Comparison of ENCODE assay signal across 1 cellular context in genomic region chr15:101276501-101277037, GRCh38.
TF ChIP-seq lines count a peak whose summit lies in the region.

No MANE protein-coding gene starts in this region.

TF ChIP-seq in WTC11, 78 proteins besides CTCF, POLR2A, EP300 and RAD21 (continued from another document):
- TF ChIP-seq, protein P1, sequence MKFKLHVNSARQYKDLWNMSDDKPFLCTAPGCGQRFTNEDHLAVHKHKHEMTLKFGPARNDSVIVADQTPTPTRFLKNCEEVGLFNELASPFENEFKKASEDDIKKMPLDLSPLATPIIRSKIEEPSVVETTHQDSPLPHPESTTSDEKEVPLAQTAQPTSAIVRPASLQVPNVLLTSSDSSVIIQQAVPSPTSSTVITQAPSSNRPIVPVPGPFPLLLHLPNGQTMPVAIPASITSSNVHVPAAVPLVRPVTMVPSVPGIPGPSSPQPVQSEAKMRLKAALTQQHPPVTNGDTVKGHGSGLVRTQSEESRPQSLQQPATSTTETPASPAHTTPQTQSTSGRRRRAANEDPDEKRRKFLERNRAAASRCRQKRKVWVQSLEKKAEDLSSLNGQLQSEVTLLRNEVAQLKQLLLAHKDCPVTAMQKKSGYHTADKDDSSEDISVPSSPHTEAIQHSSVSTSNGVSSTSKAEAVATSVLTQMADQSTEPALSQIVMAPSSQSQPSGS (CRISPR knock-in tag; IDR thresholded peaks at IDR 0.05; ENCODE audit: borderline replicate concordance, low read depth): no peak
- TF ChIP-seq ERG (CRISPR knock-in tag; IDR thresholded peaks at IDR 0.05): no peak
